Comparison of ENCODE assay signal across 11 cellular contexts in the genomic region with DNA sequence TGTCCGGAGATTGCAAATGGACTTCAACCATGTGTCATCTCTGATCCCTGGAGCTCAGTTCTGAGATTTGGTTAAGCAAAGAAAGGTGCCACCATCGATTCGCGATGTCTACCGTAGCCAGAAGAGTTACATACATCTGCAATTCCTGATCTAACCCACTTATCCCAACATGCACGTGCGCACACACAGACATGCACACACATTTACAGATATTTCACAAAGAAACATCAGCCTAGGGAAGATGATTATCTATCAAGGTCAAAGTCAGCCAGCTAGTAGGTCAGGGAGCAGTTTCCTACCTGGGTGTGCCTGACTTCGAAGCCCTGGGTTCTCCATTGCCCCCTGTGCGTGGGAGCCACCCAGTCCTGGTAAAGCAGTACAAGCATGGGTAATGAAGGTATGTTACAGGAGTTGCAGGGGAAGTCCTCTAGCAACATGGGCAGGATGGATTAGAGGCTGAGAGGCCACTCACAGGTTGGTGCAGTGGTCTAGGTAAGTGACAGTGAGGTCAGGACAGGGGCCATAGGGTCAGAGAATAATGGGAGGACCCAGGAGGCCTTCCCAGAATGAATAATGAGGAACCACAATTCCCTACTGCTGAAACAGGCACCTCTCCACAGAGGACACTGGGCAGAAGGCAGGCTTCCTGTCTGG.
"Had no signal": no experiment of that assay in that cellular context is flagged by ENCODE, and none has a peak within 500 bp of the region (broad histone marks: within the 10 kb centered on the region; RNA-seq: fewer than 3 reads in every experiment).

No MANE protein-coding gene starts in this region.

- H3K27ac Mint-ChIP-seq: activated naive CD8-positive, alpha-beta T cell had no signal

- H3K27me3 ChIP-seq: right atrium auricular region had no signal

- ATAC-seq: activated CD4-positive, CD25-positive, alpha-beta regulatory T cell treated with anti-CD3 and anti-CD28 coated beads, Interleukin-2, amount 50 U/mL, for 24 hours had no signal

- DNase-seq: activated CD4-positive, alpha-beta T cell treated with anti-CD3 and anti-CD28 coated beads, Interleukin-2, amount 50 U/mL, for 1 hour; activated gamma-delta T cell treated with Interleukin-2 at 50 U/mL for 16 hours; occipital lobe; T-helper 1 cell had no signal

- H3K9me3 ChIP-seq: right atrium auricular region had no signal

- H3K27ac ChIP-seq: skin epidermis had no signal

- H3K9me3 Mint-ChIP-seq: natural killer cell treated with Interleukin-12 subunit alpha and Interleukin-12 subunit beta and Interleukin-15 and Interleukin-18, amount 100 ng/mL, for 72 hours had no signal

- H3K4me3 ChIP-seq: coronary artery, lung, right atrium auricular region, skin epidermis had no signal

- H3K36me3 ChIP-seq: right atrium auricular region had no signal

- H3K4me3 Mint-ChIP-seq: activated naive CD8-positive, alpha-beta T cell; natural killer cell treated with Interleukin-12 subunit alpha and Interleukin-12 subunit beta and Interleukin-15 and Interleukin-18, amount 100 ng/mL, for 72 hours had no signal

- H3K27me3 Mint-ChIP-seq: activated naive CD8-positive, alpha-beta T cell; natural killer cell treated with Interleukin-12 subunit alpha and Interleukin-12 subunit beta and Interleukin-15 and Interleukin-18, amount 100 ng/mL, for 72 hours had no signal

- H3K36me3 Mint-ChIP-seq: activated naive CD8-positive, alpha-beta T cell; natural killer cell treated with Interleukin-12 subunit alpha and Interleukin-12 subunit beta and Interleukin-15 and Interleukin-18, amount 100 ng/mL, for 72 hours had no signal
